Comparison of ENCODE assay signal across 12 cellular contexts in the genomic region with DNA sequence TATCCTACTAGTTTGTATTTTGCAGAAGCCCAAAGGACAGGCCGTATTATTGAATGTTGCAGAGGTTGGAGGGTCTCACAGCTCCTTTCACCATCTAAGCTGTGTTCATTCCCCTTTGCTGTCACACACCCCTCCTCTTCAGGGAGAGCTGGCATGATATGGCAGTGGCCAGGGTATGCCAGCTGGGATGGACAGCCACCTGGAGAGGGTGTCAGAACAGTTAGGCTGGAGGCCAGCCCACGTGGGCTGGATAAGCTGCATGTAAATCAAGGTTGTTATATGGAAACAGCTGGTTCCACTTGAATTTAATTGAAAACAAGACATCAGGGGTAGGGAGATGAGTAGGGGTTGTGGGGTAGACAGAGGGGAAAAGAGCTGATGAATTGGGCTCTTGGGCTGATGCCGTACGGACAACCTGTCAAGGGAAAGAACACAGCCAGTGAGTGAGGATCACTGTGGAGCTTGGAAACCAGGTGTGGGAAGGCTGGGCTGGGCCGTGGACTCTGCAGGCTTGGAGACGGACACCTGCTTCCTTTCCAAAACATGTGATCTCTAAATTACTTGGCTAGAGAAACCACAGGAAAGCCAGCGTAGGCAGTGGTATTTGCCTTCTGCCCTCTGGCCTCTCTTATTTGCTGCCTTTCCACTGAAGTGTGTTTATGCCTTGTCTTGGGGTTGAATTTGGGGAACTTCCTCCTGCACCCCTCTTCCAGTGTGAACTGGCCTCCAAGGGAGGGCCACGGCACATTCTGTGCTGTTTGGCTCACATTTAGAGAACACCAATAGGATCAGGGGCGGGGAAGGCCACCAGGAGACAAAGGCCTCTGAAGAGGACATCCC.
DNase-seq lines count a peak whose midpoint lies in the region; ATAC-seq and TF ChIP-seq lines count a peak whose summit lies in the region.
"Had no signal": no experiment of that assay in that cellular context is flagged by ENCODE, and none has a peak within 500 bp of the region (broad histone marks: within the 10 kb centered on the region; RNA-seq: fewer than 3 reads in every experiment).

No MANE protein-coding gene starts in this region.

- DNase-seq in DMS 273 treated with DMSO at 0.1 percent for 48 hours (lab: John Stamatoyannopoulos, UW) (peak; percentile 67), NCI-H2081 treated with DMSO at 0.1 percent for 48 hours (lab: John Stamatoyannopoulos, UW) (peak; percentile 26), left ventricle myocardium inferior (no peak), T-helper 9 cell (no peak), aorta (no peak)
- DNase-seq in stimulated activated naive CD8-positive, alpha-beta T cell treated with anti-CD3 and anti-CD28 coated beads, Interleukin-15, Interleukin-2, amounts not matched to agents 100 U/mL and 50 U/mL, for 24 hours: no peak
- DNase-seq: activated naive CD4-positive, alpha-beta T cell; CD4-positive, CD25-positive, alpha-beta regulatory T cell; effector memory CD4-positive, alpha-beta T cell; NCI-H2171 treated with DMSO at 0.1 percent for 48 hours had no signal

- H3K4me3 ChIP-seq in left ventricle myocardium inferior: no peak overlapping the region
- no peak overlapping the region for H3K4me3 ChIP-seq in aorta (ENCODE audit: low read length in 2 of 2)

- peak overlapping the region; percentile 38 for H3K27ac ChIP-seq in left ventricle myocardium inferior (replicated peaks)
- H3K27ac ChIP-seq in aorta (ENCODE audit: low read depth in 1 of 2, low read length in 2 of 2): no peak overlapping the region

- H3K9me3 ChIP-seq in left ventricle myocardium inferior (replicated peaks) (no peaks in the 10 kb centered on the region), aorta (ENCODE audit: control insufficient read depth, low read length) (no peaks in the 10 kb centered on the region)

- intact Hi-C loops in left ventricle myocardium inferior (cut with micrococcal nuclease): no loop called here
- intact Hi-C loops in aorta (cut with DNase I): no loop called here

- WGBS in aorta, 2 donors: 91% methylated on average over 9 of the region's 9 CpGs

- H3K4me1 ChIP-seq in left ventricle myocardium inferior (peaks cover 37% of the 10 kb centered on the region), aorta (ENCODE audit: control insufficient read depth in 1 of 2, insufficient read depth in 2 of 2, low read length in 2 of 2) (no peaks in the 10 kb centered on the region)

- H3K27me3 ChIP-seq in left ventricle myocardium inferior (ENCODE audit: low read depth) (no peaks in the 10 kb centered on the region), aorta (ENCODE audit: control insufficient read depth in 1 of 2, insufficient read depth in 2 of 2, low read length in 1 of 2) (no peaks in the 10 kb centered on the region)

- H3K36me3 ChIP-seq in left ventricle myocardium inferior (no peaks in the 10 kb centered on the region), aorta (ENCODE audit: control insufficient read depth in 1 of 2, insufficient read depth in 2 of 2, low read length in 1 of 2) (no peaks in the 10 kb centered on the region)

- no peak for TF ChIP-seq CTCF in left ventricle myocardium inferior (IDR thresholded peaks at IDR 0.05; ENCODE audit: borderline replicate concordance)

- peak; percentile 20 for ATAC-seq in GM19467 (IDR thresholded peaks at IDR 0.05; ENCODE audit: unreplicated experiment)
- ATAC-seq in HG03045 (IDR thresholded peaks at IDR 0.05; ENCODE audit: unreplicated experiment): no peak
- ATAC-seq in stimulated activated naive CD8-positive, alpha-beta T cell treated with anti-CD3 and anti-CD28 coated beads, Interleukin-15, Interleukin-2, amounts not matched to agents 100 U/mL and 50 U/mL, for 24 hours: no peak
- ATAC-seq in aorta (ENCODE audit: low FRiP score): no peak

Comparison
In these comparisons a context has a peak if more than half of its experiments do, and no peak if none do; other contexts are left out.
1. DNase-seq: peak in DMS 273 treated with DMSO at 0.1 percent for 48 hours (single experiment) and NCI-H2081 treated with DMSO at 0.1 percent for 48 hours (single experiment); none in left ventricle myocardium inferior (single experiment), T-helper 9 cell (single experiment), stimulated activated naive CD8-positive, alpha-beta T cell treated with anti-CD3 and anti-CD28 coated beads, Interleukin-15, Interleukin-2, amounts not matched to agents 100 U/mL and 50 U/mL, for 24 hours (single experiment) and aorta (0 of 2).